Comparison of ENCODE assay signal across 8 cellular contexts in the genomic region with DNA sequence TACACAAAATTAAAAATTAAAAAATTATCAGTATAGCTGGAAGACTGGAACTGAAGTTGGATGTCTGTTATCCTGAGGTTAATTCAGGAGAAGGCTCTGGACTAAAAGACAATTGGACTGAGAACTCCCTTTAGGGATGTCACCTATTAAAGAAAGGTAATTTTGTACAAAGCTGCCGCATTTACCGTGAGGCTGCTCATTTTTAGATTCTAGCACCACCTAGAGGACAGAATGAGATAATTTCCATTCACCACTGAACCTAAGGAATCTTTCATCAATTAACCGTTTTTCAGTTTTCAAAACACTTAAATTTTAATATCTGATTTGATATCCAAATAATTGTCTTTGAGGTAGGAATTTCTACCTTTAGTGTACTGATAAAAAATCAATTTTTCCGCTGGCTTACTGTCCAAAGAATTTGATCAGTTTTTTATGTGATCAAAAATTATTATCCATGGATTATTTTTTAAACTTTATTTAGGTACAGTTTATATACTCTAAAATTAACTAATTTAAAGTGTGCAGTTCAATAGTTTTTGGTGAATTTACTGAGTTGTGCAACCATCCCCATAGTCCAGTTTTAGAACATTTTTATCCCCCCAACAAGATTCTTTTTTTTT.
DNase-seq lines count a peak whose midpoint lies in the region; ATAC-seq, FAIRE-seq and TF ChIP-seq lines count a peak whose summit lies in the region.

No MANE protein-coding gene starts in this region.

- H3K4me2 ChIP-seq in A549 = peak overlapping the region; percentile 25; the same call in 2 of the 3 replicates
- no peak overlapping the region for H3K4me2 ChIP-seq in osteoblast (ENCODE audit: insufficient read depth, low read length)

- no peaks in the 10 kb centered on the region for H4K20me1 ChIP-seq in osteoblast (ENCODE audit: insufficient read depth, low read length)

- FAIRE-seq in A549 (lab: Jason Lieb, UNC) = no peak

- TF ChIP-seq POLR2A in A549 (IDR thresholded peaks at IDR 0.05; ENCODE audit: low read length) = no peak
- no peak for TF ChIP-seq POLR2A in esophagus muscularis mucosa (IDR thresholded peaks at IDR 0.05; ENCODE audit: low read depth)

- H3K4me1 ChIP-seq in A549 (peaks cover 18% of the 10 kb centered on the region), esophagus muscularis mucosa (peaks cover 0 to 13% (median under 1%) of the 10 kb centered on the region in 4 donors), osteoblast (ENCODE audit: insufficient read depth, low read length) (peaks cover 9% of the 10 kb centered on the region)

- H3K27ac Mint-ChIP-seq in stimulated activated memory B cell treated with anti-CD40 and anti-IgM and Interleukin-4, amounts not matched to agents 10 μg/mL and 1 μg/mL and 100 μg/mL, for 72 hours = no peak overlapping the region

- peak; percentile 26 to 29 for DNase-seq in A549 (ENCODE audit: low read depth in 1 of 2, low spot score in 1 of 2)
- DNase-seq in GM12865 (ENCODE audit: low read depth) = peak; percentile 69
- DNase-seq in MV-4-11 (lab: John Stamatoyannopoulos, UW) = peak; percentile 21
- peak; percentile 61 for DNase-seq in SK-N-DZ (ENCODE audit: low spot score)
- DNase-seq in esophagus muscularis mucosa (ENCODE audit: extremely low spot score) = no peak
- no peak for DNase-seq in osteoblast (ENCODE audit: insufficient read length, low spot score, missing footprints)
- DNase-seq in activated T-cell treated with anti-CD3 and anti-CD28 coated beads, Interleukin-2, amount 50 U/mL, for 48 hours = no peak

- TF ChIP-seq EP300 in A549 (IDR thresholded peaks at IDR 0.05) (no peak), esophagus muscularis mucosa (IDR thresholded peaks at IDR 0.05) (no peak)

- H3K9me3 ChIP-seq in A549 (no peaks in the 10 kb centered on the region), esophagus muscularis mucosa (no peaks in the 10 kb centered on the region), osteoblast (ENCODE audit: low read depth, low read length) (no peaks in the 10 kb centered on the region)

- WGBS in A549 (ENCODE audit: missing lambda C conversion rate) = 2% methylated on average over 4 of the region's 4 CpGs
- WGBS in esophagus muscularis mucosa = 6% methylated on average over 4 of the region's 4 CpGs

- peak in 1 of 2 experiments; percentile 70; a peak in 3 of 6 replicates for ATAC-seq in A549
- ATAC-seq in stimulated activated memory B cell treated with anti-CD40 and anti-IgM and Interleukin-4, amounts not matched to agents 10 μg/mL and 1 μg/mL and 100 μg/mL, for 72 hours = no peak

- no peaks in the 10 kb centered on the region for H3K27me3 Mint-ChIP-seq in stimulated activated memory B cell treated with anti-CD40 and anti-IgM and Interleukin-4, amounts not matched to agents 10 μg/mL and 1 μg/mL and 100 μg/mL, for 72 hours

- POLR2A ChIA-PET in A549 (lab: Yijun Ruan, JAX) = no interaction called here

- H3K4me3 ChIP-seq in A549 (no peak overlapping the region), GM12865 (ENCODE audit: low read depth, low read length) (no peak overlapping the region), esophagus muscularis mucosa (no peak overlapping the region), osteoblast (ENCODE audit: insufficient read depth, low read length) (no peak overlapping the region)

- H3K36me3 ChIP-seq in esophagus muscularis mucosa (no peaks in the 10 kb centered on the region), osteoblast (ENCODE audit: insufficient read depth, low read length) (no peaks in the 10 kb centered on the region)

- no peak overlapping the region for H2AFZ ChIP-seq in osteoblast (ENCODE audit: low read length)

- CTCF ChIA-PET in A549 (lab: Yijun Ruan, JAX) = interaction anchor here (0.6 to 3.1 kb wide), 31 partner anchors 9 to 1035 kb away, joined by 3 to 27 read pairs (median 3); no protein-coding TSS in a partner anchor

- intact Hi-C loops in esophagus muscularis mucosa (cut with DNase I) = loop anchor here (5.0 kb wide), 2 partner anchors 405 to 515 kb away; no protein-coding TSS in a partner anchor

- peak; percentile 86 for TF ChIP-seq RAD21 in A549 (conservative IDR thresholded peaks at IDR 0.05 in 1 of 2, IDR thresholded peaks at IDR 0.05 in 1 of 2)

- H3K4me1 Mint-ChIP-seq in stimulated activated memory B cell treated with anti-CD40 and anti-IgM and Interleukin-4, amounts not matched to agents 10 μg/mL and 1 μg/mL and 100 μg/mL, for 72 hours = peaks cover 7% of the 10 kb centered on the region

- no peak overlapping the region for H3K4me3 Mint-ChIP-seq in stimulated activated memory B cell treated with anti-CD40 and anti-IgM and Interleukin-4, amounts not matched to agents 10 μg/mL and 1 μg/mL and 100 μg/mL, for 72 hours

- no peaks in the 10 kb centered on the region for H3K36me3 Mint-ChIP-seq in stimulated activated memory B cell treated with anti-CD40 and anti-IgM and Interleukin-4, amounts not matched to agents 10 μg/mL and 1 μg/mL and 100 μg/mL, for 72 hours

- H3K27ac ChIP-seq in A549 (no peak overlapping the region), esophagus muscularis mucosa (replicated peaks in 1 of 4) (no peak overlapping the region), osteoblast (ENCODE audit: low read depth, low read length) (no peak overlapping the region)

- no peaks in the 10 kb centered on the region for H3K9me3 Mint-ChIP-seq in stimulated activated memory B cell treated with anti-CD40 and anti-IgM and Interleukin-4, amounts not matched to agents 10 μg/mL and 1 μg/mL and 100 μg/mL, for 72 hours

- TF ChIP-seq CTCF in A549 (IDR thresholded peaks at IDR 0.05) (peak; percentile 79), GM12865 (IDR thresholded peaks at IDR 0.05; ENCODE audit: insufficient read depth, low read depth, low read length, missing control alignments) (peak; percentile 58), esophagus muscularis mucosa (IDR thresholded peaks at IDR 0.05) (peak; percentile 71 to 81 (median 77)), osteoblast (IDR thresholded peaks at IDR 0.05; ENCODE audit: extremely low read depth, low read depth, low read length) (peak; percentile 71)

- no peaks in the 10 kb centered on the region for H3K27me3 ChIP-seq in esophagus muscularis mucosa
- H3K27me3 ChIP-seq in osteoblast (ENCODE audit: insufficient read depth, low read length) = peaks cover 12% of the 10 kb centered on the region

- no peaks in the 10 kb centered on the region for H3K79me2 ChIP-seq in osteoblast (ENCODE audit: insufficient read depth, low read length)

TF ChIP-seq in A549, 52 proteins besides CTCF, POLR2A, EP300 and RAD21:
- TF ChIP-seq SMC3 (IDR thresholded peaks at IDR 0.05) (peak; percentile 77), EHF (CRISPR knock-in tag; IDR thresholded peaks at IDR 0.05) (no peak)

Comparison
In these comparisons a context has a peak if more than half of its experiments do, and no peak if none do; other contexts are left out.
1. DNase-seq: peak in A549 (2 of 2), GM12865 (single experiment), MV-4-11 (single experiment) and SK-N-DZ (single experiment); none in esophagus muscularis mucosa (single experiment), osteoblast (single experiment) and activated T-cell treated with anti-CD3 and anti-CD28 coated beads, Interleukin-2, amount 50 U/mL, for 48 hours (0 of 2).
2. Peak in every context shown above with its lines, with median percentiles within 50 percentile points of each other: CTCF ChIP-seq.